In the genomic region with DNA sequence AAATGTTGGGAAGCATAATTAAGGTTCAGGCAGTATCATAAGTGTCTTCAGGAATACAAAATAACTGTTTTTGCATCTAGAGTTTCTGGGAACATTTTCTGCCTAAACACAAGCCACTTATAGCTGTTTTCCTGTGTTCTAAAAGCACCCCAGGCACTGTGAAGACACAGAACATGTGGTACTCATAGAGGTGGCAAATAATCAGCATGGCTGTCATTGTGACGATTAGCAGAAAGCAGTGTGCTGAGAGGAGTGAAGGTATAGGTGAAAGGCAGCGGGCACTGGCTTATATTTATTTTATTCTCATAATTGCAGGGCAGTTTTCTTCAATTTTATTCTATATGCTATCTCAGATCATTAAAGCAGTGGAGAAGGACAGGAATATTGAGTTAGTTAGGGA, we compare ENCODE assay signal across 15 cellular contexts.
"Had no signal": no experiment of that assay in that cellular context is flagged by ENCODE, and none has a peak within 500 bp of the region (broad histone marks: within the 10 kb centered on the region; RNA-seq: fewer than 3 reads in every experiment).

No MANE protein-coding gene starts in this region.

- H3K27me3 ChIP-seq: stomach, suprapubic skin, tibial nerve had no signal

- H3K27ac ChIP-seq: epithelial cell of prostate, stomach, suprapubic skin, tibial nerve had no signal

- H3K9me3 ChIP-seq: stomach, suprapubic skin, tibial nerve had no signal

- H3K9me3 Mint-ChIP-seq: activated naive CD8-positive, alpha-beta T cell treated with anti-CD3 and anti-CD28 coated beads for 36 hours; activated T-cell treated with anti-CD3 and anti-CD28 coated beads, Interleukin-2, amount 50 U/mL, for 24 hours; activated T-helper 17 cell treated with anti-CD3 and anti-CD28 coated beads, Interleukin-2, amount 50 U/mL, for 72 hours; nephron progenitor cell; stimulated activated memory B cell treated with anti-CD40 and anti-IgM and Interleukin-4, amounts not matched to agents 10 μg/mL and 1 μg/mL and 100 μg/mL, for 72 hours had no signal

- H3K4me3 ChIP-seq: stomach, suprapubic skin, tibial nerve had no signal

- H3K27ac Mint-ChIP-seq: activated naive CD8-positive, alpha-beta T cell treated with anti-CD3 and anti-CD28 coated beads for 36 hours; activated T-cell treated with anti-CD3 and anti-CD28 coated beads, Interleukin-2, amount 50 U/mL, for 24 hours; activated T-helper 17 cell treated with anti-CD3 and anti-CD28 coated beads, Interleukin-2, amount 50 U/mL, for 72 hours; nephron progenitor cell; stimulated activated memory B cell treated with anti-CD40 and anti-IgM and Interleukin-4, amounts not matched to agents 10 μg/mL and 1 μg/mL and 100 μg/mL, for 72 hours had no signal

- H3K4me1 Mint-ChIP-seq: activated naive CD8-positive, alpha-beta T cell treated with anti-CD3 and anti-CD28 coated beads for 36 hours had no signal

- H3K36me3 Mint-ChIP-seq: activated naive CD8-positive, alpha-beta T cell treated with anti-CD3 and anti-CD28 coated beads for 36 hours; stimulated activated memory B cell treated with anti-CD40 and anti-IgM and Interleukin-4, amounts not matched to agents 10 μg/mL and 1 μg/mL and 100 μg/mL, for 72 hours had no signal

- DNase-seq: activated CD8-positive, alpha-beta memory T cell treated with anti-CD3 and anti-CD28 coated beads, Interleukin-2, amount 50 U/mL, for 4 hours; activated naive CD4-positive, alpha-beta T cell; activated naive CD8-positive, alpha-beta T cell treated with anti-CD3 and anti-CD28 coated beads for 36 hours; activated T-cell treated with anti-CD3 and anti-CD28 coated beads, Interleukin-2, amount 50 U/mL, for 24 hours; nephron progenitor cell; nucleus accumbens; small intestine; stomach; T-helper 9 cell had no signal

- ATAC-seq: activated T-helper 17 cell treated with anti-CD3 and anti-CD28 coated beads, Interleukin-2, amount 50 U/mL, for 72 hours; sciatic nerve; stimulated activated memory B cell treated with anti-CD40 and anti-IgM and Interleukin-4, amounts not matched to agents 10 μg/mL and 1 μg/mL and 100 μg/mL, for 72 hours had no signal

- H3K27me3 Mint-ChIP-seq: activated naive CD8-positive, alpha-beta T cell treated with anti-CD3 and anti-CD28 coated beads for 36 hours; stimulated activated memory B cell treated with anti-CD40 and anti-IgM and Interleukin-4, amounts not matched to agents 10 μg/mL and 1 μg/mL and 100 μg/mL, for 72 hours had no signal

- H3K4me3 Mint-ChIP-seq: activated naive CD8-positive, alpha-beta T cell treated with anti-CD3 and anti-CD28 coated beads for 36 hours; activated T-cell treated with anti-CD3 and anti-CD28 coated beads, Interleukin-2, amount 50 U/mL, for 24 hours; activated T-helper 17 cell treated with anti-CD3 and anti-CD28 coated beads, Interleukin-2, amount 50 U/mL, for 72 hours; nephron progenitor cell; stimulated activated memory B cell treated with anti-CD40 and anti-IgM and Interleukin-4, amounts not matched to agents 10 μg/mL and 1 μg/mL and 100 μg/mL, for 72 hours had no signal

- H3K4me1 ChIP-seq: suprapubic skin had no signal

- H3K36me3 ChIP-seq: stomach, suprapubic skin, tibial nerve had no signal
